8 cellular contexts compared by ENCODE assay signal in the genomic region with DNA sequence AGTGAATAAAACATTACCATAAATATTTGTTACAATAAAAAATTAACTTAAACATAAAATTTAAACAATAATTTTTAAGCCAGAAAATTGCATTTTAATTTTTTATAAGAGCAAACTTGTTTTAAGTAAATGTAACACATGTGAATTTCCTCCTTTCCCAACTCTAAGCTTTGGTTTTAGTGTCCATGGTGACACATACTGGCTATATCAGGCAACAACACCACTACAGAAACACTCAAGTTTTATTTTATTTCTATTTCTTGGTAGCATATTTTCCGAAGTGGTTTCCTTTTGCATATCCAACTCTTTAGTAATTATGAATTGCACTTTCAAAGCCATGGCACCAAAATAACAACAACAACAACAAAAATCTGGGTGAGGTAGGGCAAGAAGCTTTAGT. TPM values are rescaled to one million over a fixed set of nuclear protein-coding genes. Genes with fewer than 3 reads are reported as not detected.
A peak's percentile ranks its signal among the peaks of the same experiment; 100 is the strongest.
DNase-seq lines count a peak whose midpoint lies in the region; ATAC-seq, FAIRE-seq and TF ChIP-seq lines count a peak whose summit lies in the region.
"Had no signal": no experiment of that assay in that cellular context is flagged by ENCODE, and none has a peak within 500 bp of the region (broad histone marks: within the 10 kb centered on the region; RNA-seq: fewer than 3 reads in every experiment).

No MANE protein-coding gene starts in this region.

- FAIRE-seq in GM12878 (lab: Jason Lieb, UNC) = no peak

- CTCF ChIA-PET in GM12878 (lab: Yijun Ruan, JAX) = interaction anchor here (1.0 to 2.2 kb wide), 5 partner anchors 58 to 100 kb away, joined by 3 to 7 read pairs (median 3); no protein-coding TSS in a partner anchor

- POLR2A ChIA-PET in GM12878 (lab: Charles Lee) = no interaction called here

- H3K4me3 Mint-ChIP-seq in nephron = peak overlapping the region; percentile 91 to 98 (median 93)

- H3K9me3 ChIP-seq in Loucy (ENCODE audit: insufficient read depth, low read depth, low read length) (no peaks in the 10 kb centered on the region), GM12878 (replicated peaks; ENCODE audit: control insufficient read depth, insufficient read depth, low read length) (no peaks in the 10 kb centered on the region)

- 0% methylated on average over 1 of the region's 1 CpG for WGBS in GM12878 (ENCODE audit: insufficient coverage, insufficient replicate concordance, low lambda C conversion rate, missing lambda C conversion rate)

- SMC1A ChIA-PET in GM12878 (lab: Charles Lee; ENCODE audit: uncharacterized antibody, unreplicated experiment) = interaction anchor here (1.2 to 1.3 kb wide), 4 partner anchors 26 to 122 kb away, joined by 3 read pairs; no protein-coding TSS in a partner anchor

- peaks cover 12% of the 10 kb centered on the region for H3K36me3 Mint-ChIP-seq in nephron (ENCODE audit: low read depth)

- no peak overlapping the region for H3K27ac ChIP-seq in GM12878 (ENCODE audit: control insufficient read depth, insufficient read depth)

- H3K36me3 ChIP-seq in Loucy (ENCODE audit: insufficient read depth, low read length) (no peaks in the 10 kb centered on the region), GM12878 (ENCODE audit: control insufficient read depth in 2 of 2, insufficient read depth in 2 of 2, low read length in 1 of 2) (no peaks in the 10 kb centered on the region)

- RAD21 ChIA-PET in GM12878 (lab: Charles Lee; ENCODE audit: unreplicated experiment) = interaction anchor here (1.4 kb wide), 1 partner anchor 859 kb away, joined by 3 read pairs; no protein-coding TSS in a partner anchor

- no peaks in the 10 kb centered on the region for H3K79me2 ChIP-seq in Loucy (ENCODE audit: insufficient read depth, low read length)
- no peaks in the 10 kb centered on the region for H3K79me2 ChIP-seq in GM12878 (ENCODE audit: control insufficient read depth, insufficient read depth, low read length)

- no peak for TF ChIP-seq EP300 in GM12878 (IDR thresholded peaks at IDR 0.05; ENCODE audit: borderline replicate concordance in 1 of 2, control insufficient read depth in 1 of 2, low read depth in 2 of 2, low read length in 2 of 2)

- no TSS peak for BruUV-seq in GM12878 (replicated peaks; lab: Mats Ljungman, UMichigan)

- TF ChIP-seq CTCF in Loucy (conservative IDR thresholded peaks at IDR 0.05; ENCODE audit: low read length) (peak; percentile 76), GM12878 (IDR thresholded peaks at IDR 0.05 in 2 of 3, conservative IDR thresholded peaks at IDR 0.05 in 1 of 3; ENCODE audit: control insufficient read depth in 2 of 3, extremely low read depth in 1 of 3, insufficient read depth in 1 of 3, low read depth in 3 of 3, low read length in 3 of 3) (peak in 2 of 3 experiments; percentile 2 to 22; a peak in 1 of 6 replicates), nephron (IDR thresholded peaks at IDR 0.05; ENCODE audit: unreplicated experiment in 3 of 3) (peak; percentile 47 to 62 (median 52))

- TF ChIP-seq RAD21 in GM12878 (IDR thresholded peaks at IDR 0.05; ENCODE audit: insufficient read depth, low read depth, low read length) = peak; percentile 60

- H3K4me2 ChIP-seq in Loucy (ENCODE audit: low read depth, low read length, poor library complexity, severe bottlenecking) (peak overlapping the region; percentile 61), GM12878 (ENCODE audit: control insufficient read depth, insufficient read depth) (no peak overlapping the region)

- no peaks in the 10 kb centered on the region for H3F3A ChIP-seq in Loucy (ENCODE audit: low read depth)

- ATAC-seq in GM12878 = no peak
- no peak for ATAC-seq in GM18505 (IDR thresholded peaks at IDR 0.05; ENCODE audit: unreplicated experiment)
- no peak for ATAC-seq in GM21528 (IDR thresholded peaks at IDR 0.05; ENCODE audit: low FRiP score, unreplicated experiment)

- peaks cover 29% of the 10 kb centered on the region for H3K9me3 Mint-ChIP-seq in nephron

- intact Hi-C loops in GM12878 (cut with micrococcal nuclease; ENCODE audit: unreplicated experiment) = no loop called here

- no peak overlapping the region for H3K27ac Mint-ChIP-seq in nephron

- H4K20me1 ChIP-seq in Loucy (ENCODE audit: insufficient read depth, low read length, poor library complexity, severe bottlenecking) (no peaks in the 10 kb centered on the region), GM12878 (ENCODE audit: control insufficient read depth, insufficient read depth) (no peaks in the 10 kb centered on the region)

- H2AFZ ChIP-seq in Loucy (ENCODE audit: low read length) (peak overlapping the region; percentile 77), GM12878 (ENCODE audit: control insufficient read depth, low read depth, low read length) (no peak overlapping the region)

- no peaks in the 10 kb centered on the region for H3K9me2 ChIP-seq in Loucy (replicated peaks; ENCODE audit: low read depth, low read length)

- peaks cover 49% of the 10 kb centered on the region for H3K27me3 Mint-ChIP-seq in nephron (ENCODE audit: low read depth)

- H3K4me1 ChIP-seq in Loucy (ENCODE audit: insufficient read depth, low read length, poor library complexity, severe bottlenecking) = no peaks in the 10 kb centered on the region
- H3K4me1 ChIP-seq in GM12878 (ENCODE audit: control insufficient read depth, insufficient read depth, low read length) = peaks cover 3% of the 10 kb centered on the region; the same call in 1 of the 2 replicates

- in situ Hi-C loops in GM12878 (cut with MboI) = no loop called here

- peaks cover 20% of the 10 kb centered on the region for H3K4me1 Mint-ChIP-seq in nephron

- DNase-seq in ELR (ENCODE audit: low read depth) (peak; percentile 12), GM12878 (ENCODE audit: low read depth, low spot score) (no peak), A172 (ENCODE audit: low spot score) (no peak)
- DNase-seq: NCI-H187 treated with DMSO at 0.1 percent for 48 hours had no signal

- H3K4me3 ChIP-seq in Loucy (ENCODE audit: low read length, poor library complexity, severe bottlenecking) (peak overlapping the region; percentile 39), GM12878 (no peak overlapping the region)

- TF ChIP-seq POLR2A in GM12878 (IDR thresholded peaks at IDR 0.05; ENCODE audit: low read depth, low read length) (no peak), GM18505 (IDR thresholded peaks at IDR 0.05; ENCODE audit: borderline replicate concordance, extremely low read depth, insufficient read depth, insufficient read length) (no peak)

- no peak overlapping the region for H3K9ac ChIP-seq in Loucy (ENCODE audit: low read depth, low read length, poor library complexity, severe bottlenecking)
- no peak overlapping the region for H3K9ac ChIP-seq in GM12878 (ENCODE audit: control insufficient read depth, insufficient read depth, low read length)

- H3K27me3 ChIP-seq in Loucy (ENCODE audit: insufficient read depth, low read length, poor library complexity, severe bottlenecking) = no peaks in the 10 kb centered on the region
- peaks cover 6 to 23% of the 10 kb centered on the region in 2 experiments for H3K27me3 ChIP-seq in GM12878 (replicated peaks in 1 of 2; ENCODE audit: control insufficient read depth in 2 of 2, insufficient read depth in 2 of 2, low read length in 1 of 2)

TF ChIP-seq in GM12878, 131 proteins besides CTCF, POLR2A, EP300 and RAD21:
- no peak for TF ChIP-seq STAT1 (conservative IDR thresholded peaks at IDR 0.05)
- TF ChIP-seq SMC3 (IDR thresholded peaks at IDR 0.05; ENCODE audit: borderline replicate concordance, low read length) = peak; percentile 36; the same call in 1 of the 2 replicates

RNA-seq across cellular contexts. Expression of gene NELL2, which starts 2.2 kb away (rescaled TPM):
- total RNA-seq in GM12878 (2013; cell fraction: nucleolus; rRNA removed) = 1.9 and 4.3 TPM in 2 replicates
- total RNA-seq in GM12878 (2014; rRNA removed) (1.7 and 1.9 TPM in 2 replicates), GM12878 (2014; rRNA removed; fragmentation: Illumina TruSeq; extraction: Trizol) (0.58 and 0.88 TPM in 2 replicates), GM12878 (2021) (0.85 and 1.3 TPM in 2 replicates)
- polyA plus RNA-seq in GM12878 (2011; ENCODE audit: low read depth) = not detected
- polyA plus RNA-seq in GM12878 (2011; rRNA removed) (0.67 and 0.94 TPM in 2 replicates), GM12878 (2014; fragmentation: Illumina TruSeq; extraction: Trizol) (0.87 and 1.4 TPM in 2 replicates), GM12878 (2014; fragmentation: Nextera tagmentation; extraction: Ambion mirVana) (under 1 TPM; 0.27 to 0.56 TPM), GM12878 (2014; rRNA removed) (0.85 and 2.3 TPM in 2 replicates), GM12878 (2016; fragmentation: Nextera tagmentation; extraction: Ambion mirVana) (1 to 10 TPM in 1 of 2 experiments, under 1 TPM in 1; 0.47 to 1.1 TPM)
- polyA plus RNA-seq in GM12878 (2011; cell fraction: cytosol; rRNA removed) = 0.36 and 0.50 TPM in 2 replicates
- polyA plus RNA-seq in GM12878 (2011; cell fraction: nucleus; rRNA removed) = 0.42 and 0.57 TPM in 2 replicates
- polyA plus RNA-seq in GM12878 (2012) = 0.17 TPM in 1 of 2 replicates, not detected in the other
- 1.2 and 2.8 TPM in 2 replicates for polyA minus RNA-seq in GM12878 (2011; rRNA and poly(A)+ RNA removed)
- polyA minus RNA-seq in GM12878 (2011; cell fraction: cytosol; rRNA and poly(A)+ RNA removed) = not detected in 2 replicates
- 1.1 and 1.5 TPM in 2 replicates for polyA minus RNA-seq in GM12878 (2011; cell fraction: nucleus; rRNA and poly(A)+ RNA removed)
- 0.72 and 3.8 TPM in 2 replicates for total RNA-seq in A172 (2014; rRNA removed; shearing (Covaris generic))

Comparison
In these comparisons a context has a peak if more than half of its experiments do, and no peak if none do; other contexts are left out.
1. CTCF ChIP-seq: peak in every context shown above with its lines; median percentile 76 in Loucy; 52 in nephron; 12 in GM12878.